ENCODE assay signal across 1 cellular context in the genomic region with DNA sequence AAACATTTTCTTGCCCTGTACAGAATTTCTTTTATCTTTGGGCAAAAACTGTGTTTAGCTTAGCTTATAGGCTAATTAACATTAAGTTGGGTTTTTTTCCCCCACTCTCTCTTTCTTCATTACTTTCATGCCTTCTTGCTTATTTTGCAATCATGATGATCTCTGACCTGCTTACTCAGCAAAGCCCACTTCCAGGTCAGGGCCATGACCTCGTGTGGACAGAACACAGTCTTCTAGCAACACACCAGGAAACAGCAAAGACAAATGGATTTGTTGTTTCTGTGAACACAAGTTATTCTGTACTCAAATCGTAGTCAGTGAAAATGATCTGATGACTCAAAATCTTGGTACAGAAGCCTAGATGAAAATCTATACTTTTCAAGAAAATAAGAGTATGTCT.
TF ChIP-seq lines count a peak whose summit lies in the region.

No MANE protein-coding gene starts in this region.

TF ChIP-seq in HepG2, 621 proteins besides CTCF, POLR2A, EP300 and RAD21 (continued from another document and continues in another):
- peak; percentile 85 for TF ChIP-seq CREM (IDR thresholded peaks at IDR 0.05)
- TF ChIP-seq CREM (CRISPR knock-in tag; IDR thresholded peaks at IDR 0.05) = no peak
- TF ChIP-seq NFKBIZ (CRISPR knock-in tag; IDR thresholded peaks at IDR 0.05) = peak; percentile 69; the same call in 1 of the 2 replicates
- no peak for TF ChIP-seq ZNF10 (CRISPR knock-in tag; IDR thresholded peaks at IDR 0.05; ENCODE audit: borderline replicate concordance, low read depth)
- no peak for TF ChIP-seq TBP (CRISPR knock-in tag; IDR thresholded peaks at IDR 0.05)
- TF ChIP-seq PHF21A (CRISPR knock-in tag; IDR thresholded peaks at IDR 0.05) = peak; percentile 79
- TF ChIP-seq GZF1 (CRISPR knock-in tag; IDR thresholded peaks at IDR 0.05) = no peak
- TF ChIP-seq, protein P1, sequence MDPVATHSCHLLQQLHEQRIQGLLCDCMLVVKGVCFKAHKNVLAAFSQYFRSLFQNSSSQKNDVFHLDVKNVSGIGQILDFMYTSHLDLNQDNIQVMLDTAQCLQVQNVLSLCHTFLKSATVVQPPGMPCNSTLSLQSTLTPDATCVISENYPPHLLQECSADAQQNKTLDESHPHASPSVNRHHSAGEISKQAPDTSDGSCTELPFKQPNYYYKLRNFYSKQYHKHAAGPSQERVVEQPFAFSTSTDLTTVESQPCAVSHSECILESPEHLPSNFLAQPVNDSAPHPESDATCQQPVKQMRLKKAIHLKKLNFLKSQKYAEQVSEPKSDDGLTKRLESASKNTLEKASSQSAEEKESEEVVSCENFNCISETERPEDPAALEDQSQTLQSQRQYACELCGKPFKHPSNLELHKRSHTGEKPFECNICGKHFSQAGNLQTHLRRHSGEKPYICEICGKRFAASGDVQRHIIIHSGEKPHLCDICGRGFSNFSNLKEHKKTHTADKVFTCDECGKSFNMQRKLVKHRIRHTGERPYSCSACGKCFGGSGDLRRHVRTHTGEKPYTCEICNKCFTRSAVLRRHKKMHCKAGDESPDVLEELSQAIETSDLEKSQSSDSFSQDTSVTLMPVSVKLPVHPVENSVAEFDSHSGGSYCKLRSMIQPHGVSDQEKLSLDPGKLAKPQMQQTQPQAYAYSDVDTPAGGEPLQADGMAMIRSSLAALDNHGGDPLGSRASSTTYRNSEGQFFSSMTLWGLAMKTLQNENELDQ (CRISPR knock-in tag; IDR thresholded peaks at IDR 0.05; ENCODE audit: borderline replicate concordance) = no peak
- TF ChIP-seq NFKB2 (CRISPR knock-in tag; IDR thresholded peaks at IDR 0.05; ENCODE audit: borderline replicate concordance) = no peak
- no peak for TF ChIP-seq TAF1 (CRISPR knock-in tag; IDR thresholded peaks at IDR 0.05)
- no peak for TF ChIP-seq EED (CRISPR knock-in tag; IDR thresholded peaks at IDR 0.05)
- no peak for TF ChIP-seq ZNF841 (CRISPR knock-in tag; IDR thresholded peaks at IDR 0.05; ENCODE audit: borderline replicate concordance)
- no peak for TF ChIP-seq ATAD3A (CRISPR knock-in tag; IDR thresholded peaks at IDR 0.05)
- peak; percentile 99 for TF ChIP-seq BCL6 (CRISPR knock-in tag; IDR thresholded peaks at IDR 0.05)
- no peak for TF ChIP-seq NCOA5 (CRISPR knock-in tag; IDR thresholded peaks at IDR 0.05)
- no peak for TF ChIP-seq TMF1 (CRISPR knock-in tag; IDR thresholded peaks at IDR 0.05; ENCODE audit: low read depth)
- peak; percentile 86 for TF ChIP-seq JUND (CRISPR knock-in tag; IDR thresholded peaks at IDR 0.05)
- TF ChIP-seq TRIM24 (CRISPR knock-in tag; IDR thresholded peaks at IDR 0.05) = peak; percentile 75; the same call in 1 of the 2 replicates
- no peak for TF ChIP-seq ZNF260 (CRISPR knock-in tag; IDR thresholded peaks at IDR 0.05; ENCODE audit: borderline replicate concordance, low read depth)
- no peak for TF ChIP-seq ZNF30 (CRISPR knock-in tag; IDR thresholded peaks at IDR 0.05)
- TF ChIP-seq ZNF883 (CRISPR knock-in tag; IDR thresholded peaks at IDR 0.05; ENCODE audit: not compliant biosample characterization) = no peak
- no peak for TF ChIP-seq SNAI1 (CRISPR knock-in tag; IDR thresholded peaks at IDR 0.05; ENCODE audit: borderline replicate concordance)
- TF ChIP-seq, protein P2, sequence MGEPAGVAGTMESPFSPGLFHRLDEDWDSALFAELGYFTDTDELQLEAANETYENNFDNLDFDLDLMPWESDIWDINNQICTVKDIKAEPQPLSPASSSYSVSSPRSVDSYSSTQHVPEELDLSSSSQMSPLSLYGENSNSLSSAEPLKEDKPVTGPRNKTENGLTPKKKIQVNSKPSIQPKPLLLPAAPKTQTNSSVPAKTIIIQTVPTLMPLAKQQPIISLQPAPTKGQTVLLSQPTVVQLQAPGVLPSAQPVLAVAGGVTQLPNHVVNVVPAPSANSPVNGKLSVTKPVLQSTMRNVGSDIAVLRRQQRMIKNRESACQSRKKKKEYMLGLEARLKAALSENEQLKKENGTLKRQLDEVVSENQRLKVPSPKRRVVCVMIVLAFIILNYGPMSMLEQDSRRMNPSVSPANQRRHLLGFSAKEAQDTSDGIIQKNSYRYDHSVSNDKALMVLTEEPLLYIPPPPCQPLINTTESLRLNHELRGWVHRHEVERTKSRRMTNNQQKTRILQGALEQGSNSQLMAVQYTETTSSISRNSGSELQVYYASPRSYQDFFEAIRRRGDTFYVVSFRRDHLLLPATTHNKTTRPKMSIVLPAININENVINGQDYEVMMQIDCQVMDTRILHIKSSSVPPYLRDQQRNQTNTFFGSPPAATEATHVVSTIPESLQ (CRISPR knock-in tag; conservative IDR thresholded peaks at IDR 0.05) = no peak
- TF ChIP-seq ZNF891 (CRISPR knock-in tag; IDR thresholded peaks at IDR 0.05) = no peak
- no peak for TF ChIP-seq POLR2G (IDR thresholded peaks at IDR 0.05; ENCODE audit: low read depth, low read length)
- TF ChIP-seq, protein P3, sequence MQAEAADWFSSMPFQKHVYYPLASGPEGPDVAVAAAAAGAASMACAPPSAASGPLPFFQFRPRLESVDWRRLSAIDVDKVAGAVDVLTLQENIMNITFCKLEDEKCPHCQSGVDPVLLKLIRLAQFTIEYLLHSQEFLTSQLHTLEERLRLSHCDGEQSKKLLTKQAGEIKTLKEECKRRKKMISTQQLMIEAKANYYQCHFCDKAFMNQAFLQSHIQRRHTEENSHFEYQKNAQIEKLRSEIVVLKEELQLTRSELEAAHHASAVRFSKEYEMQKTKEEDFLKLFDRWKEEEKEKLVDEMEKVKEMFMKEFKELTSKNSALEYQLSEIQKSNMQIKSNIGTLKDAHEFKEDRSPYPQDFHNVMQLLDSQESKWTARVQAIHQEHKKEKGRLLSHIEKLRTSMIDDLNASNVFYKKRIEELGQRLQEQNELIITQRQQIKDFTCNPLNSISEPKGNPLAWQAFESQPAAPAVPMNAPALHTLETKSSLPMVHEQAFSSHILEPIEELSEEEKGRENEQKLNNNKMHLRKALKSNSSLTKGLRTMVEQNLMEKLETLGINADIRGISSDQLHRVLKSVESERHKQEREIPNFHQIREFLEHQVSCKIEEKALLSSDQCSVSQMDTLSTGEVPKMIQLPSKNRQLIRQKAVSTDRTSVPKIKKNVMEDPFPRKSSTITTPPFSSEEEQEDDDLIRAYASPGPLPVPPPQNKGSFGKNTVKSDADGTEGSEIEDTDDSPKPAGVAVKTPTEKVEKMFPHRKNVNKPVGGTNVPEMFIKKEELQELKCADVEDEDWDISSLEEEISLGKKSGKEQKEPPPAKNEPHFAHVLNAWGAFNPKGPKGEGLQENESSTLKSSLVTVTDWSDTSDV (CRISPR knock-in tag; IDR thresholded peaks at IDR 0.05) = no peak
- no peak for TF ChIP-seq HOXA7 (CRISPR knock-in tag; IDR thresholded peaks at IDR 0.05)
- TF ChIP-seq ZNF292 (CRISPR knock-in tag; IDR thresholded peaks at IDR 0.05; ENCODE audit: borderline replicate concordance, low read depth) = peak; percentile 85; the same call in 1 of the 2 replicates
- TF ChIP-seq, protein P4, sequence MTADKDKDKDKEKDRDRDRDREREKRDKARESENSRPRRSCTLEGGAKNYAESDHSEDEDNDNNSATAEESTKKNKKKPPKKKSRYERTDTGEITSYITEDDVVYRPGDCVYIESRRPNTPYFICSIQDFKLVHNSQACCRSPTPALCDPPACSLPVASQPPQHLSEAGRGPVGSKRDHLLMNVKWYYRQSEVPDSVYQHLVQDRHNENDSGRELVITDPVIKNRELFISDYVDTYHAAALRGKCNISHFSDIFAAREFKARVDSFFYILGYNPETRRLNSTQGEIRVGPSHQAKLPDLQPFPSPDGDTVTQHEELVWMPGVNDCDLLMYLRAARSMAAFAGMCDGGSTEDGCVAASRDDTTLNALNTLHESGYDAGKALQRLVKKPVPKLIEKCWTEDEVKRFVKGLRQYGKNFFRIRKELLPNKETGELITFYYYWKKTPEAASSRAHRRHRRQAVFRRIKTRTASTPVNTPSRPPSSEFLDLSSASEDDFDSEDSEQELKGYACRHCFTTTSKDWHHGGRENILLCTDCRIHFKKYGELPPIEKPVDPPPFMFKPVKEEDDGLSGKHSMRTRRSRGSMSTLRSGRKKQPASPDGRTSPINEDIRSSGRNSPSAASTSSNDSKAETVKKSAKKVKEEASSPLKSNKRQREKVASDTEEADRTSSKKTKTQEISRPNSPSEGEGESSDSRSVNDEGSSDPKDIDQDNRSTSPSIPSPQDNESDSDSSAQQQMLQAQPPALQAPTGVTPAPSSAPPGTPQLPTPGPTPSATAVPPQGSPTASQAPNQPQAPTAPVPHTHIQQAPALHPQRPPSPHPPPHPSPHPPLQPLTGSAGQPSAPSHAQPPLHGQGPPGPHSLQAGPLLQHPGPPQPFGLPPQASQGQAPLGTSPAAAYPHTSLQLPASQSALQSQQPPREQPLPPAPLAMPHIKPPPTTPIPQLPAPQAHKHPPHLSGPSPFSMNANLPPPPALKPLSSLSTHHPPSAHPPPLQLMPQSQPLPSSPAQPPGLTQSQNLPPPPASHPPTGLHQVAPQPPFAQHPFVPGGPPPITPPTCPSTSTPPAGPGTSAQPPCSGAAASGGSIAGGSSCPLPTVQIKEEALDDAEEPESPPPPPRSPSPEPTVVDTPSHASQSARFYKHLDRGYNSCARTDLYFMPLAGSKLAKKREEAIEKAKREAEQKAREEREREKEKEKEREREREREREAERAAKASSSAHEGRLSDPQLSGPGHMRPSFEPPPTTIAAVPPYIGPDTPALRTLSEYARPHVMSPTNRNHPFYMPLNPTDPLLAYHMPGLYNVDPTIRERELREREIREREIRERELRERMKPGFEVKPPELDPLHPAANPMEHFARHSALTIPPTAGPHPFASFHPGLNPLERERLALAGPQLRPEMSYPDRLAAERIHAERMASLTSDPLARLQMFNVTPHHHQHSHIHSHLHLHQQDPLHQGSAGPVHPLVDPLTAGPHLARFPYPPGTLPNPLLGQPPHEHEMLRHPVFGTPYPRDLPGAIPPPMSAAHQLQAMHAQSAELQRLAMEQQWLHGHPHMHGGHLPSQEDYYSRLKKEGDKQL (CRISPR knock-in tag; IDR thresholded peaks at IDR 0.05; ENCODE audit: low read depth) = peak; percentile 64; the same call in 1 of the 2 replicates
- TF ChIP-seq ZNF34 (CRISPR knock-in tag; IDR thresholded peaks at IDR 0.05; ENCODE audit: borderline replicate concordance) = no peak
- no peak for TF ChIP-seq KLF13 (CRISPR knock-in tag; IDR thresholded peaks at IDR 0.05)
- TF ChIP-seq ZNF264 (CRISPR knock-in tag; IDR thresholded peaks at IDR 0.05) = 0 out of 2 replicates have a peak, but pooled peaks have one; percentile 38
- TF ChIP-seq SPEN (CRISPR knock-in tag; IDR thresholded peaks at IDR 0.05; ENCODE audit: low read depth) = peak; percentile 61; the same call in 1 of the 2 replicates
- TF ChIP-seq, protein P5, sequence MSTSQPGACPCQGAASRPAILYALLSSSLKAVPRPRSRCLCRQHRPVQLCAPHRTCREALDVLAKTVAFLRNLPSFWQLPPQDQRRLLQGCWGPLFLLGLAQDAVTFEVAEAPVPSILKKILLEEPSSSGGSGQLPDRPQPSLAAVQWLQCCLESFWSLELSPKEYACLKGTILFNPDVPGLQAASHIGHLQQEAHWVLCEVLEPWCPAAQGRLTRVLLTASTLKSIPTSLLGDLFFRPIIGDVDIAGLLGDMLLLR (CRISPR knock-in tag; IDR thresholded peaks at IDR 0.05) = no peak
- TF ChIP-seq, protein P6, sequence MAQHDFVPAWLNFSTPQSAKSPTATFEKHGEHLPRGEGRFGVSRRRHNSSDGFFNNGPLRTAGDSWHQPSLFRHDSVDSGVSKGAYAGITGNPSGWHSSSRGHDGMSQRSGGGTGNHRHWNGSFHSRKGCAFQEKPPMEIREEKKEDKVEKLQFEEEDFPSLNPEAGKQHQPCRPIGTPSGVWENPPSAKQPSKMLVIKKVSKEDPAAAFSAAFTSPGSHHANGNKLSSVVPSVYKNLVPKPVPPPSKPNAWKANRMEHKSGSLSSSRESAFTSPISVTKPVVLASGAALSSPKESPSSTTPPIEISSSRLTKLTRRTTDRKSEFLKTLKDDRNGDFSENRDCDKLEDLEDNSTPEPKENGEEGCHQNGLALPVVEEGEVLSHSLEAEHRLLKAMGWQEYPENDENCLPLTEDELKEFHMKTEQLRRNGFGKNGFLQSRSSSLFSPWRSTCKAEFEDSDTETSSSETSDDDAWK (CRISPR knock-in tag; IDR thresholded peaks at IDR 0.05) = no peak
- TF ChIP-seq BRD4 (CRISPR knock-in tag; IDR thresholded peaks at IDR 0.05) = no peak
- no peak for TF ChIP-seq CENPT (CRISPR knock-in tag; IDR thresholded peaks at IDR 0.05; ENCODE audit: low read depth)
- 0 out of 2 replicates have a peak, but pooled peaks have one; percentile 63 for TF ChIP-seq ZNF780A (CRISPR knock-in tag; IDR thresholded peaks at IDR 0.05)
- TF ChIP-seq IRX3 (CRISPR knock-in tag; IDR thresholded peaks at IDR 0.05; ENCODE audit: borderline replicate concordance, low read depth) = no peak
- TF ChIP-seq, protein P7, sequence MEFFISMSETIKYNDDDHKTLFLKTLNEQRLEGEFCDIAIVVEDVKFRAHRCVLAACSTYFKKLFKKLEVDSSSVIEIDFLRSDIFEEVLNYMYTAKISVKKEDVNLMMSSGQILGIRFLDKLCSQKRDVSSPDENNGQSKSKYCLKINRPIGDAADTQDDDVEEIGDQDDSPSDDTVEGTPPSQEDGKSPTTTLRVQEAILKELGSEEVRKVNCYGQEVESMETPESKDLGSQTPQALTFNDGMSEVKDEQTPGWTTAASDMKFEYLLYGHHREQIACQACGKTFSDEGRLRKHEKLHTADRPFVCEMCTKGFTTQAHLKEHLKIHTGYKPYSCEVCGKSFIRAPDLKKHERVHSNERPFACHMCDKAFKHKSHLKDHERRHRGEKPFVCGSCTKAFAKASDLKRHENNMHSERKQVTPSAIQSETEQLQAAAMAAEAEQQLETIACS (CRISPR knock-in tag; IDR thresholded peaks at IDR 0.05) = no peak
- TF ChIP-seq, protein P8, sequence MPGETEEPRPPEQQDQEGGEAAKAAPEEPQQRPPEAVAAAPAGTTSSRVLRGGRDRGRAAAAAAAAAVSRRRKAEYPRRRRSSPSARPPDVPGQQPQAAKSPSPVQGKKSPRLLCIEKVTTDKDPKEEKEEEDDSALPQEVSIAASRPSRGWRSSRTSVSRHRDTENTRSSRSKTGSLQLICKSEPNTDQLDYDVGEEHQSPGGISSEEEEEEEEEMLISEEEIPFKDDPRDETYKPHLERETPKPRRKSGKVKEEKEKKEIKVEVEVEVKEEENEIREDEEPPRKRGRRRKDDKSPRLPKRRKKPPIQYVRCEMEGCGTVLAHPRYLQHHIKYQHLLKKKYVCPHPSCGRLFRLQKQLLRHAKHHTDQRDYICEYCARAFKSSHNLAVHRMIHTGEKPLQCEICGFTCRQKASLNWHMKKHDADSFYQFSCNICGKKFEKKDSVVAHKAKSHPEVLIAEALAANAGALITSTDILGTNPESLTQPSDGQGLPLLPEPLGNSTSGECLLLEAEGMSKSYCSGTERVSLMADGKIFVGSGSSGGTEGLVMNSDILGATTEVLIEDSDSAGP (CRISPR knock-in tag; IDR thresholded peaks at IDR 0.05; ENCODE audit: borderline replicate concordance) = no peak; the same call in 1 of the 2 replicates
- TF ChIP-seq SRF (IDR thresholded peaks at IDR 0.05; ENCODE audit: low read depth, low read length) = 0 out of 2 replicates have a peak, but pooled peaks have one; percentile 18
- no peak for TF ChIP-seq MAZ (IDR thresholded peaks at IDR 0.05; ENCODE audit: borderline replicate concordance, low read depth, low read length)
- no peak for TF ChIP-seq MAZ (CRISPR knock-in tag; IDR thresholded peaks at IDR 0.05; ENCODE audit: low read depth)
- peak; percentile 100 for TF ChIP-seq NR2F1 (CRISPR knock-in tag; IDR thresholded peaks at IDR 0.05)
- TF ChIP-seq ZNF788 (CRISPR knock-in tag; IDR thresholded peaks at IDR 0.05; ENCODE audit: borderline replicate concordance) = no peak; the same call in 1 of the 2 replicates
- TF ChIP-seq GPN1 (CRISPR knock-in tag; IDR thresholded peaks at IDR 0.05; ENCODE audit: borderline replicate concordance) = no peak
- TF ChIP-seq ZNF326 (CRISPR knock-in tag; IDR thresholded peaks at IDR 0.05; ENCODE audit: borderline replicate concordance) = no peak
- TF ChIP-seq ZNF468 (CRISPR knock-in tag; IDR thresholded peaks at IDR 0.05) = no peak
